In the genomic region with DNA sequence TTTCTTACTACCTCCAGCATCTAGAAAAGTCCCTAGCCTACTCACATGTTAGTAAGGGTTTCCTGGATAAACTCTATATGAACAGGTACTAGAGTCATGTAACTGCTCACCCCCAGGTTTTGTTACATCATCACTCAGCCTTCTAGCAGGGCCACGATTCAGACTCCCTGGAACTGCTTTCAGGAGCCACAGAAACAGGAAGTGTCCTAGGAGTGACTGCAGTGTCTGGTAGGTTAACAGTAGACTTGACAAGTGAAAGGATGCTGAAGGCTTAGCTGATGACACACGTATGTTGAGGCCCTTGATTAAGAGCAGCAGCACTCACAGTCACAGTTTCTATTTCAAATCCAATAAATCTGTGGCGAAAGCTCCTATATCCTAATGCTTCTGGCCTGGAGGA, we compare ENCODE assay signal across 17 cellular contexts.
DNase-seq lines count a peak whose midpoint lies in the region; ATAC-seq and TF ChIP-seq lines count a peak whose summit lies in the region.
"Had no signal": no experiment of that assay in that cellular context is flagged by ENCODE, and none has a peak within 500 bp of the region (broad histone marks: within the 10 kb centered on the region; RNA-seq: fewer than 3 reads in every experiment).

No MANE protein-coding gene starts in this region.

- no peak for TF ChIP-seq CTCF in epithelial cell of esophagus (IDR thresholded peaks at IDR 0.05; ENCODE audit: insufficient read depth, low read depth, low read length, missing control alignments)

- DNase-seq in EH (ENCODE audit: low read depth) (peak; percentile 46), ELR (ENCODE audit: low read depth) (peak; percentile 71), OCI-M1 (lab: John Stamatoyannopoulos, UW) (peak; percentile 42), epithelial cell of esophagus (ENCODE audit: low read depth) (peak; percentile 78)
- DNase-seq: activated CD4-positive, alpha-beta T cell treated with anti-CD3 and anti-CD28 coated beads, Interleukin-2, amount 50 U/mL, for 4 hours; activated effector memory CD4-positive, alpha-beta T cell treated with anti-CD3 and anti-CD28 coated beads, Interleukin-2, amount 50 U/mL, for 16 hours; body of pancreas; erythroblast; mesendoderm; NCI-H2081 treated with DMSO at 0.1 percent for 48 hours; NCI-H748 treated with DMSO at 0.1 percent for 48 hours; RPMI8226 had no signal

- ATAC-seq in HG03342 (IDR thresholded peaks at IDR 0.05; ENCODE audit: unreplicated experiment) (no peak), HG03045 (IDR thresholded peaks at IDR 0.05; ENCODE audit: unreplicated experiment) (no peak), HG03565 (IDR thresholded peaks at IDR 0.05; ENCODE audit: unreplicated experiment) (no peak)
- ATAC-seq: body of pancreas had no signal

- H3K4me3 ChIP-seq in epithelial cell of esophagus (ENCODE audit: low read length), result no peak overlapping the region
- H3K4me3 ChIP-seq: body of pancreas, neural progenitor cell, right atrium auricular region had no signal
